19 cellular contexts compared by ENCODE assay signal in genomic region chr1:65045022-65045786, GRCh38.
"Had no signal": no experiment of that assay in that cellular context is flagged by ENCODE, and none has a peak within 500 bp of the region (broad histone marks: within the 10 kb centered on the region; RNA-seq: fewer than 3 reads in every experiment).

No MANE protein-coding gene starts in this region.

- ATAC-seq: activated T-cell treated with anti-CD3 and anti-CD28 coated beads, Interleukin-2, amount 50 U/mL, for 72 hours; heart right ventricle; stimulated activated naive CD8-positive, alpha-beta T cell treated with anti-CD3 and anti-CD28 coated beads, Interleukin-15, amount 100 ng/mL, for 72 hours had no signal

- H3K4me1 ChIP-seq: prostate gland, transverse colon, uterus had no signal

- H3K9me3 ChIP-seq: esophagus muscularis mucosa, heart right ventricle, left ventricle myocardium inferior, prostate gland, right atrium auricular region, suprapubic skin, transverse colon, uterus had no signal

- DNase-seq: activated CD4-positive, alpha-beta T cell treated with anti-CD3 and anti-CD28 coated beads, Interleukin-2, amount 10 ng/mL, durations not matched to agents 7 days and 5 days; activated CD8-positive, alpha-beta memory T cell treated with anti-CD3 and anti-CD28 coated beads, Interleukin-2, amount 50 U/mL, for 4 hours; activated effector memory CD4-positive, alpha-beta T cell treated with anti-CD3 and anti-CD28 coated beads, Interleukin-2, amount 50 U/mL, for 16 hours; activated naive CD8-positive, alpha-beta T cell treated with anti-CD3 and anti-CD28 coated beads for 36 hours; activated T-cell treated with anti-CD3 and anti-CD28 coated beads, Interleukin-2, amount 50 U/mL, for 72 hours; amniotic stem cell; effector memory CD4-positive, alpha-beta T cell; heart right ventricle; left ventricle myocardium inferior; mammary epithelial cell; stimulated activated CD4-positive, alpha-beta T cell treated with anti-CD3 and anti-CD28 coated beads, Interleukin-2, amount 100 ng/mL, for 48 hours; stimulated activated naive CD8-positive, alpha-beta T cell treated with anti-CD3 and anti-CD28 coated beads, Interleukin-15, amount 100 ng/mL, for 72 hours; T-helper 9 cell; transverse colon; uterus had no signal

- H3K27me3 ChIP-seq: esophagus muscularis mucosa, heart right ventricle, right atrium auricular region, suprapubic skin, transverse colon, uterus had no signal

- H3K36me3 ChIP-seq: left ventricle myocardium inferior, prostate gland, right atrium auricular region, suprapubic skin, transverse colon, uterus had no signal

- H3K27ac ChIP-seq: esophagus muscularis mucosa, heart right ventricle, left ventricle myocardium inferior, prostate gland, right atrium auricular region, suprapubic skin, transverse colon, uterus had no signal

- H3K4me3 ChIP-seq: esophagus muscularis mucosa, heart right ventricle, left ventricle myocardium inferior, prostate gland, right atrium auricular region, suprapubic skin, transverse colon, uterus had no signal
